ENCODE assay signal across 12 cellular contexts in the genomic region with DNA sequence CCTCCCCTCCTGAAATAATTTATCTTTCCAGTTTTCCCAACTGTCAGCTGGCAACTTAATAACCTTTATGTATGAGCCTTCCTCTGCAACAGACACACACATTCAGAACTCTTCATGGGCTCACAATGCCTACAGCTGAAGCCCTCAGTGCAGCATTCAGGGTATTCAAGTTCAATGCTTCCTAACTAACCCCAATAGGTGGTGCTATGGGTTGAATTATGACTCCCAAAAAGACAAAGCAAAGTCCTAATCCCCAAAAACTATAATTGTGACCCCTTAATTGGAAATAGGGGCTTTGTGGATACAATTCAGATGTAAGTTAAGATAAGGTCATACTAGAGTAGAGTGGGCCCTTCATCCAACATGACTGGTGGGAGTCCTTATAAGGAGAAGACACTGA.
DNase-seq lines count a peak whose midpoint lies in the region; FAIRE-seq and TF ChIP-seq lines count a peak whose summit lies in the region.
"Had no signal": no experiment of that assay in that cellular context is flagged by ENCODE, and none has a peak within 500 bp of the region (broad histone marks: within the 10 kb centered on the region; RNA-seq: fewer than 3 reads in every experiment).

No MANE protein-coding gene starts in this region.

- H3K27ac ChIP-seq in A673 (ENCODE audit: low read depth, low read length, poor library complexity, severe bottlenecking): no peak overlapping the region
- H3K27ac ChIP-seq in OCI-LY1 (ENCODE audit: low read depth, low read length, poor library complexity, severe bottlenecking): no peak overlapping the region
- no peak overlapping the region for H3K27ac ChIP-seq in fibroblast of lung (ENCODE audit: insufficient read depth, low read length)
- no peak overlapping the region for H3K27ac ChIP-seq in spleen
- H3K27ac ChIP-seq: parathyroid adenoma had no signal

- no peaks in the 10 kb centered on the region for H3K36me3 ChIP-seq in A673 (ENCODE audit: insufficient read depth, low read length, poor library complexity, severe bottlenecking)
- no peaks in the 10 kb centered on the region for H3K36me3 ChIP-seq in OCI-LY1 (ENCODE audit: insufficient read depth, low read length)
- H3K36me3 ChIP-seq in fibroblast of lung (ENCODE audit: control insufficient read depth, insufficient read depth, low read length): no peaks in the 10 kb centered on the region
- no peaks in the 10 kb centered on the region for H3K36me3 ChIP-seq in spleen

- H3K9me3 ChIP-seq in A673 (ENCODE audit: low read depth, low read length, poor library complexity, severe bottlenecking) (no peaks in the 10 kb centered on the region), OCI-LY1 (ENCODE audit: low read length) (no peaks in the 10 kb centered on the region), fibroblast of lung (ENCODE audit: control insufficient read depth, insufficient read depth, low read depth, low read length) (no peaks in the 10 kb centered on the region), spleen (peaks cover 0 to 13% (median 5%) of the 10 kb centered on the region in 8 donors)

- POLR2A ChIA-PET in A673 (lab: Charles Lee; ENCODE audit: low non-redundant PET): no interaction called here

- H4K20me1 ChIP-seq in OCI-LY1 (ENCODE audit: insufficient read depth, low read length): no peaks in the 10 kb centered on the region
- H4K20me1 ChIP-seq in fibroblast of lung (ENCODE audit: control insufficient read depth, extremely low read depth, insufficient read depth, low read length): no peaks in the 10 kb centered on the region

- H3F3A ChIP-seq in OCI-LY1 (ENCODE audit: insufficient read depth, low read length): no peaks in the 10 kb centered on the region

- peak; percentile 12 for DNase-seq in A673 (ENCODE audit: low spot score)
- DNase-seq in GM12864 (ENCODE audit: low read depth): no peak
- peak; percentile 7 to 40 for DNase-seq in fibroblast of lung (ENCODE audit: low read depth in 2 of 2)
- DNase-seq in stimulated activated CD4-positive, alpha-beta T cell treated with anti-CD3 and anti-CD28 coated beads, Interleukin-4, amount 100 ng/mL, for 1 hour: no peak
- no peak for DNase-seq in HTR-8/SVneo (ENCODE audit: insufficient read length, low spot score)
- no peak for DNase-seq in stimulated activated CD4-positive, alpha-beta T cell treated with anti-CD3 and anti-CD28 coated beads, Interleukin-2, amount 100 ng/mL, for 48 hours
- no peak for DNase-seq in spleen
- DNase-seq: CD4-positive, alpha-beta memory T cell; NCI-H1048 had no signal

- H3K4me2 ChIP-seq in OCI-LY1 (ENCODE audit: low read length) (no peak overlapping the region), fibroblast of lung (ENCODE audit: extremely low read depth, insufficient read depth, low read length) (no peak overlapping the region)

- TF ChIP-seq CTCF in A673 (conservative IDR thresholded peaks at IDR 0.05; ENCODE audit: low read depth, low read length) (peak; percentile 47), GM12864 (IDR thresholded peaks at IDR 0.05; ENCODE audit: low read depth, low read length, missing control alignments) (peak; percentile 35), OCI-LY1 (IDR thresholded peaks at IDR 0.05; ENCODE audit: low read length) (peak; percentile 37; the same call in 1 of the 2 replicates), fibroblast of lung (conservative IDR thresholded peaks at IDR 0.05 in 1 of 2, IDR thresholded peaks at IDR 0.05 in 1 of 2; ENCODE audit: low read depth in 1 of 2, low read length in 2 of 2) (peak; percentile 41 to 44), spleen (IDR thresholded peaks at IDR 0.05 in 8 of 11, conservative IDR thresholded peaks at IDR 0.05 in 3 of 11) (no peak)

- H3K4me1 ChIP-seq in A673 (ENCODE audit: insufficient read depth, low read length, poor library complexity, severe bottlenecking) (no peaks in the 10 kb centered on the region), OCI-LY1 (ENCODE audit: insufficient read depth, low read length, severe bottlenecking) (no peaks in the 10 kb centered on the region), fibroblast of lung (ENCODE audit: control insufficient read depth, extremely low read depth, insufficient read depth, low read length) (no peaks in the 10 kb centered on the region), spleen (no peaks in the 10 kb centered on the region)
- H3K4me1 ChIP-seq: parathyroid adenoma had no signal

- intact Hi-C loops in A673 (cut with micrococcal nuclease; ENCODE audit: unreplicated experiment): loop anchor here (10.0 kb wide), 1 partner anchor 966 kb away; no protein-coding TSS in a partner anchor
- intact Hi-C loops in spleen (cut with DNase I; ENCODE audit: low total_unique reads): no loop called here

- BruUV-seq in A673 (replicated peaks; lab: Mats Ljungman, UMichigan): no TSS peak

- CTCF ChIA-PET in A673 (lab: Charles Lee): no interaction called here

- H3K27me3 ChIP-seq in A673 (replicated peaks; ENCODE audit: insufficient read depth, low read depth, low read length, poor library complexity) (no peaks in the 10 kb centered on the region), OCI-LY1 (ENCODE audit: insufficient read depth, low read length) (no peaks in the 10 kb centered on the region), fibroblast of lung (ENCODE audit: control insufficient read depth, insufficient read depth, low read length) (no peaks in the 10 kb centered on the region), spleen (replicated peaks in 1 of 7) (no peaks in the 10 kb centered on the region)

- no peak overlapping the region for H3K4me3 ChIP-seq in A673 (ENCODE audit: low read depth, low read length, poor library complexity, severe bottlenecking)
- H3K4me3 ChIP-seq in GM12864 (ENCODE audit: low read depth, low read length): no peak overlapping the region
- H3K4me3 ChIP-seq in OCI-LY1 (ENCODE audit: low read depth, low read length, poor library complexity, severe bottlenecking): no peak overlapping the region
- no peak overlapping the region for H3K4me3 ChIP-seq in fibroblast of lung (replicated peaks in 1 of 4; ENCODE audit: control extremely low read depth in 1 of 4, insufficient read depth in 1 of 4, low read depth in 3 of 4, low read length in 4 of 4)
- H3K4me3 ChIP-seq in spleen: no peak overlapping the region

- TF ChIP-seq POLR2A in spleen (IDR thresholded peaks at IDR 0.05): no peak

- no peak overlapping the region for H2AFZ ChIP-seq in OCI-LY1 (ENCODE audit: low read length)
- H2AFZ ChIP-seq in fibroblast of lung (ENCODE audit: low read length): no peak overlapping the region
- H2AFZ ChIP-seq: parathyroid adenoma had no signal

- H3K79me2 ChIP-seq in OCI-LY1 (ENCODE audit: insufficient read depth, low read length) (no peaks in the 10 kb centered on the region), fibroblast of lung (ENCODE audit: control insufficient read depth, insufficient read depth, low read length) (no peaks in the 10 kb centered on the region)
- H3K79me2 ChIP-seq: parathyroid adenoma had no signal

- no peaks in the 10 kb centered on the region; the same call in 1 of the 2 replicates for H3K9me2 ChIP-seq in OCI-LY1 (ENCODE audit: low read depth, low read length)

- H3K9ac ChIP-seq in OCI-LY1 (ENCODE audit: low read length): no peak overlapping the region
- no peak overlapping the region for H3K9ac ChIP-seq in fibroblast of lung (ENCODE audit: insufficient read depth, low read length)
- H3K9ac ChIP-seq: parathyroid adenoma had no signal

- no peak for FAIRE-seq in HTR-8/SVneo (lab: Jason Lieb, UNC)
- FAIRE-seq: RCC 7860 had no signal

Comparison
In these comparisons a context has a peak if more than half of its experiments do, and no peak if none do; other contexts are left out.
1. DNase-seq: peak in A673 (single experiment) and fibroblast of lung (2 of 2); none in GM12864 (single experiment), stimulated activated CD4-positive, alpha-beta T cell treated with anti-CD3 and anti-CD28 coated beads, Interleukin-4, amount 100 ng/mL, for 1 hour (single experiment), HTR-8/SVneo (single experiment), stimulated activated CD4-positive, alpha-beta T cell treated with anti-CD3 and anti-CD28 coated beads, Interleukin-2, amount 100 ng/mL, for 48 hours (0 of 2) and spleen (single experiment).
2. CTCF ChIP-seq: peak in A673 (single experiment), GM12864 (single experiment), OCI-LY1 (single experiment) and fibroblast of lung (2 of 2); none in spleen (0 of 11).